In genomic region chr1:44632511-44633072, GRCh38 we compare ENCODE assay signal across 9 cellular contexts. TPM values are rescaled to one million over a fixed set of nuclear protein-coding genes. Genes with fewer than 3 reads are reported as not detected.
DNase-seq lines count a peak whose midpoint lies in the region; ATAC-seq and TF ChIP-seq lines count a peak whose summit lies in the region.
"Had no signal": no experiment of that assay in that cellular context is flagged by ENCODE, and none has a peak within 500 bp of the region (broad histone marks: within the 10 kb centered on the region; RNA-seq: fewer than 3 reads in every experiment).

No MANE protein-coding gene starts in this region.

- H3K4me3 ChIP-seq in PC-3 (ENCODE audit: low read length) (peak overlapping the region; percentile 80), muscle layer of colon (ENCODE audit: low read depth in 1 of 2, low read length in 2 of 2) (peak overlapping the region; percentile 28 to 76)

- H3K9me3 ChIP-seq in PC-3 (ENCODE audit: low read length) (no peaks in the 10 kb centered on the region), muscle layer of colon (ENCODE audit: low read length) (no peaks in the 10 kb centered on the region)

- H3K4me1 Mint-ChIP-seq in dendritic cell treated with granulocyte-macrophage colony-stimulating factor and Interleukin-4, amounts not matched to agents 40 ng/mL and 50 ng/mL, for 4 days (ENCODE audit: low read depth), result peaks cover 54% of the 10 kb centered on the region

- H3K9ac ChIP-seq in PC-3 (ENCODE audit: low read length) (peak overlapping the region; percentile 87), muscle layer of colon (ENCODE audit: low read length) (peak overlapping the region; percentile 81)

- H3K79me2 ChIP-seq in PC-3 (ENCODE audit: low read length), result peaks cover 22% of the 10 kb centered on the region

- DNase-seq in NCI-H1694 treated with DMSO at 0.1 percent for 48 hours (lab: John Stamatoyannopoulos, UW), result peak; percentile 3
- DNase-seq in NCI-H1694 (lab: John Stamatoyannopoulos, UW), result no peak
- no peak for DNase-seq in PC-3
- DNase-seq in NCI-H1436 (lab: John Stamatoyannopoulos, UW), result no peak
- DNase-seq in stimulated activated naive CD4-positive, alpha-beta T cell (lab: John Stamatoyannopoulos, UW), result no peak

- peak overlapping the region; percentile 97 for H3K27ac Mint-ChIP-seq in dendritic cell treated with granulocyte-macrophage colony-stimulating factor and Interleukin-4, amounts not matched to agents 40 ng/mL and 50 ng/mL, for 4 days

- peaks cover 53% of the 10 kb centered on the region for H3K36me3 Mint-ChIP-seq in dendritic cell treated with granulocyte-macrophage colony-stimulating factor and Interleukin-4, amounts not matched to agents 40 ng/mL and 50 ng/mL, for 4 days (ENCODE audit: low read depth)

- H3K36me3 ChIP-seq in PC-3 (ENCODE audit: low read depth, low read length), result peaks cover 14% of the 10 kb centered on the region; the same call in 1 of the 2 replicates
- H3K36me3 ChIP-seq in muscle layer of colon (ENCODE audit: insufficient read depth, low read length), result peaks cover 33% of the 10 kb centered on the region

- no peaks in the 10 kb centered on the region for H4K20me1 ChIP-seq in PC-3 (ENCODE audit: low read length)

- POLR2A ChIA-PET in PC-3 (lab: Charles Lee; ENCODE audit: unreplicated experiment), result no interaction called here

- peaks cover 53% of the 10 kb centered on the region for H3K4me1 ChIP-seq in PC-3 (ENCODE audit: insufficient read depth, low read length)
- H3K4me1 ChIP-seq in muscle layer of colon (ENCODE audit: insufficient read depth, low read length), result peaks cover 57% of the 10 kb centered on the region

- H3K9me2 ChIP-seq in PC-3 (replicated peaks; ENCODE audit: low read length), result no peaks in the 10 kb centered on the region

- TF ChIP-seq CTCF in PC-3 (conservative IDR thresholded peaks at IDR 0.05; ENCODE audit: low read depth, low read length), result no peak

- no peaks in the 10 kb centered on the region for H3K27me3 ChIP-seq in PC-3 (ENCODE audit: low read length)
- no peaks in the 10 kb centered on the region for H3K27me3 ChIP-seq in muscle layer of colon (ENCODE audit: control insufficient read depth in 1 of 2, insufficient read depth in 2 of 2, low read length in 2 of 2)

- H3K27me3 Mint-ChIP-seq in dendritic cell treated with granulocyte-macrophage colony-stimulating factor and Interleukin-4, amounts not matched to agents 40 ng/mL and 50 ng/mL, for 4 days, result no peaks in the 10 kb centered on the region

- H3K9me3 Mint-ChIP-seq in dendritic cell treated with granulocyte-macrophage colony-stimulating factor and Interleukin-4, amounts not matched to agents 40 ng/mL and 50 ng/mL, for 4 days, result no peaks in the 10 kb centered on the region

- peak overlapping the region; percentile 96 for H3K4me2 ChIP-seq in PC-3 (ENCODE audit: low read length)

- H3F3A ChIP-seq in PC-3 (ENCODE audit: low read length, unreplicated experiment), result peaks cover 14% of the 10 kb centered on the region

- H2AFZ ChIP-seq in PC-3 (ENCODE audit: low read length), result peak overlapping the region; percentile 73

- ATAC-seq in PC-3 (peak; percentile 2; the same call in 1 of the 2 replicates), esophagus mucosa (no peak)

- peak overlapping the region; percentile 88 for H3K4me3 Mint-ChIP-seq in dendritic cell treated with granulocyte-macrophage colony-stimulating factor and Interleukin-4, amounts not matched to agents 40 ng/mL and 50 ng/mL, for 4 days

- H3K27ac ChIP-seq in PC-3 (ENCODE audit: low read length) (peak overlapping the region; percentile 77), muscle layer of colon (ENCODE audit: low read depth, low read length) (peak overlapping the region; percentile 70)

- TSS peak; percentile 63 for BruUV-seq in PC-3 (replicated peaks; lab: Mats Ljungman, UMichigan)

- CTCF ChIA-PET in PC-3 (lab: Charles Lee), result interaction anchor here (1.5 kb wide), 1 partner anchor 20 kb away, joined by 5 read pairs; no protein-coding TSS in a partner anchor

- intact Hi-C loops in PC-3 (cut with micrococcal nuclease), result no loop called here
- intact Hi-C loops in dendritic cell treated with granulocyte-macrophage colony-stimulating factor and Interleukin-4, amounts not matched to agents 40 ng/mL and 50 ng/mL, for 4 days (cut with micrococcal nuclease), result no loop called here

RNA-seq across cellular contexts. Expression of gene TMEM53, which starts 41.7 kb away (rescaled TPM):
- total RNA-seq in PC-3 (2014; rRNA removed), result 9.3 and 12.0 TPM in 2 replicates
- total RNA-seq in esophagus mucosa, result 4.4 TPM

RNA-seq across cellular contexts. Expression of gene ARMH1, which starts 41.9 kb away (rescaled TPM):
- total RNA-seq in PC-3 (2014; rRNA removed) (0.15 TPM in 1 of 2 replicates, not detected in the other), esophagus mucosa (not detected)
- total RNA-seq: Daoy had no signal
